Comparison of ENCODE assay signal across 36 cellular contexts in the genomic region with DNA sequence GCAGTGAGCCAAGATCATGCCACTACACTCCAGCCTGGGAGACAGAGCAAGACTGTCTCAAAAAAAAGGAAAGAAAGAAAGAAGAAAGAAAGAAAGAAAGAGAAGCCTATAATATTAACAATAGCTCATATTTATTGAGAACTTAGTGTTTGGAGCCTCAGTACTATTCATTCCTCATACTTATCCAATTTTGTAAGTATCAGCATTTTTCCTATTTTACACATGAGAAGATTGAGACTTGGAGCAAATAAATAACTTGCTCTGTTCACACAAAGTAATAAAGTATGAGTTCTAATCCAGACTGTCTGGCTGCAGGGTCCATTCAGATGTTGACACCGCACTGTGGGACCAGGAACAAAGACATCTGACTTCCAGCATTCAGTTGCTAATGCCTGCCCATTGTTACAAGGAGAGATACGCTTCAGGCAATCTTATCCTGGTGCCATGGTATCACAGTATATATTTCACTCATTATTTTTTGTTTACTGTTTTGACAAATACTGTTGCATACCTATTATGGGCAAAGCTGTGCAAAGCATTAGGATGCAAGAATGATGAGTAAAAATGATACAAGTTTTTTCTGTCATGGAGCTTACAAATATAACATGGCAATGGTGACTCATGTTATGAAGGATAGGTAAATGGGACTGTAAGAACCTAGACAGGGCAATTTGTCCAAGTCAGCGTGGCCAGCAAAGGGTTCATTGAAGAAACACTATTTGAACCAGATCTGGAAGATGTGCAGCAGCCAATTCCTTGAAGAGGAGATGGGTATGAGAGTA. TPM values are rescaled to one million over a fixed set of nuclear protein-coding genes. Genes with fewer than 3 reads are reported as not detected.
DNase-seq lines count a peak whose midpoint lies in the region; ATAC-seq, FAIRE-seq and TF ChIP-seq lines count a peak whose summit lies in the region.
"Had no signal": no experiment of that assay in that cellular context is flagged by ENCODE, and none has a peak within 500 bp of the region (broad histone marks: within the 10 kb centered on the region; RNA-seq: fewer than 3 reads in every experiment).

No MANE protein-coding gene starts in this region.

- H3K27ac ChIP-seq in HepG2 (ENCODE audit: extremely low read length, insufficient read depth, low read length) (no peak overlapping the region), right lobe of liver (no peak overlapping the region)
- H3K27ac ChIP-seq: C4-2B, esophagus squamous epithelium, heart left ventricle, parathyroid adenoma, PC-9, right atrium auricular region, SK-N-MC, testis had no signal

- no peak overlapping the region for H3K4me3 ChIP-seq in HepG2 (replicated peaks in 1 of 3; ENCODE audit: insufficient read depth in 1 of 3, low read depth in 2 of 3, low read length in 3 of 3)
- H3K4me3 ChIP-seq in right lobe of liver: no peak overlapping the region
- H3K4me3 ChIP-seq in NT2/D1 (ENCODE audit: insufficient read length, low read depth): no peak overlapping the region
- H3K4me3 ChIP-seq: esophagus squamous epithelium, heart left ventricle, PC-9, right atrium auricular region, SK-N-MC, testis had no signal

- H3K27me3 ChIP-seq in HepG2 (ENCODE audit: control insufficient read depth in 1 of 2, insufficient read depth in 2 of 2, low read length in 2 of 2): no peaks in the 10 kb centered on the region
- H3K27me3 ChIP-seq in right lobe of liver: no peaks in the 10 kb centered on the region
- H3K27me3 ChIP-seq in NT2/D1 (ENCODE audit: insufficient read depth, insufficient read length): no peaks in the 10 kb centered on the region
- H3K27me3 ChIP-seq: esophagus squamous epithelium, heart left ventricle, right atrium auricular region, testis had no signal

- no peaks in the 10 kb centered on the region for H4K20me1 ChIP-seq in HepG2 (ENCODE audit: insufficient read depth, low read length)

- in situ Hi-C loops in HepG2 (cut with HindIII; ENCODE audit: extremely low pct_ligation_motif_present, low pct_unique_long_range_greater_than_20kb): no loop called here

- H3K27ac Mint-ChIP-seq in activated T-helper 1 cell treated with anti-CD3 and anti-CD28 coated beads, Interleukin-12 subunit alpha, Interleukin-12 subunit beta, Interleukin-2, Interleukin-4 antibody, amounts not matched to agents 30 ng/mL and 10 ng/mL and 1 ng/mL, durations not matched to agents 14 hours and 24 hours and 36 hours: no peak overlapping the region
- H3K27ac Mint-ChIP-seq: activated CD8-positive, alpha-beta T cell treated with anti-CD3 and anti-CD28 coated beads for 36 hours; brain; HFFc6; stimulated activated naive CD8-positive, alpha-beta T cell treated with anti-CD3 and anti-CD28 coated beads, Interleukin-15, Interleukin-2, amounts not matched to agents 100 ng/mL and 50 ng/mL, for 24 hours had no signal

- H3K36me3 ChIP-seq in HepG2 (replicated peaks in 1 of 2; ENCODE audit: control insufficient read depth in 1 of 2, insufficient read depth in 2 of 2, low read length in 2 of 2) (no peaks in the 10 kb centered on the region), right lobe of liver (no peaks in the 10 kb centered on the region), NT2/D1 (ENCODE audit: insufficient read depth, insufficient read length, low read length) (no peaks in the 10 kb centered on the region)
- H3K36me3 ChIP-seq: esophagus squamous epithelium, heart left ventricle, right atrium auricular region had no signal

- CTCF ChIA-PET in HepG2 (lab: Yijun Ruan, JAX; ENCODE audit: low intra/inter-chr PET ratio, low total read pairs): no interaction called here

- 6% methylated on average over 3 of the region's 3 CpGs for WGBS in HepG2 (ENCODE audit: low lambda C conversion rate)
- 62% methylated on average over 3 of the region's 3 CpGs for WGBS in right lobe of liver (ENCODE audit: insufficient coverage, low coverage, low lambda C conversion rate, missing lambda C conversion rate)

- FAIRE-seq in HepG2 (lab: Jason Lieb, UNC): no peak

- no peaks in the 10 kb centered on the region for H3K9me3 ChIP-seq in HepG2 (ENCODE audit: low read length)
- no peaks in the 10 kb centered on the region for H3K9me3 ChIP-seq in right lobe of liver
- no peaks in the 10 kb centered on the region for H3K9me3 ChIP-seq in NT2/D1 (ENCODE audit: insufficient read depth, low read length)
- H3K9me3 ChIP-seq: esophagus squamous epithelium, heart left ventricle, right atrium auricular region, testis had no signal

- H2AFZ ChIP-seq in HepG2 (ENCODE audit: low read length): no peak overlapping the region
- H2AFZ ChIP-seq: parathyroid adenoma, PC-9 had no signal

- H3K9ac ChIP-seq in HepG2 (ENCODE audit: insufficient read depth, low read depth, low read length) (no peak overlapping the region), NT2/D1 (ENCODE audit: insufficient read length, low read depth) (no peak overlapping the region)
- H3K9ac ChIP-seq: parathyroid adenoma had no signal

- TF ChIP-seq EP300 in HepG2 (IDR thresholded peaks at IDR 0.05; ENCODE audit: low read depth in 2 of 2, low read length in 2 of 2): no peak
- TF ChIP-seq EP300 in HepG2 (CRISPR knock-in tag; IDR thresholded peaks at IDR 0.05; ENCODE audit: borderline replicate concordance): no peak

- no peaks in the 10 kb centered on the region for H3K36me3 Mint-ChIP-seq in activated T-helper 1 cell treated with anti-CD3 and anti-CD28 coated beads, Interleukin-12 subunit alpha, Interleukin-12 subunit beta, Interleukin-2, Interleukin-4 antibody, amounts not matched to agents 30 ng/mL and 10 ng/mL and 1 ng/mL, durations not matched to agents 14 hours and 24 hours and 36 hours (ENCODE audit: low read depth)
- H3K36me3 Mint-ChIP-seq: brain had no signal

- H3K4me3 Mint-ChIP-seq in activated T-helper 1 cell treated with anti-CD3 and anti-CD28 coated beads, Interleukin-12 subunit alpha, Interleukin-12 subunit beta, Interleukin-2, Interleukin-4 antibody, amounts not matched to agents 30 ng/mL and 10 ng/mL and 1 ng/mL, durations not matched to agents 14 hours and 24 hours and 36 hours: no peak overlapping the region
- H3K4me3 Mint-ChIP-seq: activated CD8-positive, alpha-beta T cell treated with anti-CD3 and anti-CD28 coated beads for 36 hours; brain; HFFc6; stimulated activated naive CD8-positive, alpha-beta T cell treated with anti-CD3 and anti-CD28 coated beads, Interleukin-15, Interleukin-2, amounts not matched to agents 100 ng/mL and 50 ng/mL, for 24 hours had no signal

- intact Hi-C loops in HepG2 (cut with micrococcal nuclease; ENCODE audit: unreplicated experiment) (no loop called here), right lobe of liver (cut with DNase I) (no loop called here), posterior cingulate gyrus (cut with DNase I) (no loop called here)
- intact Hi-C loops in activated T-helper 1 cell treated with anti-CD3 and anti-CD28 coated beads, Interleukin-12 subunit alpha, Interleukin-12 subunit beta, Interleukin-2, Interleukin-4 antibody, amounts not matched to agents 30 ng/mL and 10 ng/mL and 1 ng/mL, durations not matched to agents 14 hours and 24 hours and 36 hours (cut with micrococcal nuclease): no loop called here

- no peak for ATAC-seq in HepG2
- no peak for ATAC-seq in right lobe of liver
- ATAC-seq in HG02884 (IDR thresholded peaks at IDR 0.05; ENCODE audit: unreplicated experiment): peak; percentile 57
- ATAC-seq: activated CD8-positive, alpha-beta T cell treated with anti-CD3 and anti-CD28 coated beads for 36 hours; heart left ventricle had no signal

- TF ChIP-seq POLR2A in HepG2 (IDR thresholded peaks at IDR 0.05; ENCODE audit: insufficient read depth in 1 of 2, low read depth in 2 of 2, low read length in 2 of 2): no peak
- no peak for TF ChIP-seq POLR2A in right lobe of liver (IDR thresholded peaks at IDR 0.05)

- no peak overlapping the region for H3K4me2 ChIP-seq in HepG2 (ENCODE audit: low read depth, low read length)
- H3K4me2 ChIP-seq: PC-9 had no signal

- no peaks in the 10 kb centered on the region for H3K9me3 Mint-ChIP-seq in activated T-helper 1 cell treated with anti-CD3 and anti-CD28 coated beads, Interleukin-12 subunit alpha, Interleukin-12 subunit beta, Interleukin-2, Interleukin-4 antibody, amounts not matched to agents 30 ng/mL and 10 ng/mL and 1 ng/mL, durations not matched to agents 14 hours and 24 hours and 36 hours
- H3K9me3 Mint-ChIP-seq: activated CD8-positive, alpha-beta T cell treated with anti-CD3 and anti-CD28 coated beads for 36 hours; stimulated activated naive CD8-positive, alpha-beta T cell treated with anti-CD3 and anti-CD28 coated beads, Interleukin-15, Interleukin-2, amounts not matched to agents 100 ng/mL and 50 ng/mL, for 24 hours had no signal

- TF ChIP-seq RAD21 in HepG2 (CRISPR knock-in tag; IDR thresholded peaks at IDR 0.05): no peak

- H3K4me1 Mint-ChIP-seq in activated T-helper 1 cell treated with anti-CD3 and anti-CD28 coated beads, Interleukin-12 subunit alpha, Interleukin-12 subunit beta, Interleukin-2, Interleukin-4 antibody, amounts not matched to agents 30 ng/mL and 10 ng/mL and 1 ng/mL, durations not matched to agents 14 hours and 24 hours and 36 hours (ENCODE audit: low read depth): no peaks in the 10 kb centered on the region

- POLR2A ChIA-PET in HepG2 (lab: Yijun Ruan, JAX): no interaction called here

- TF ChIP-seq CTCF in HepG2 (CRISPR knock-in tag; IDR thresholded peaks at IDR 0.05) (no peak), right lobe of liver (IDR thresholded peaks at IDR 0.05) (no peak)

- no peaks in the 10 kb centered on the region for H3K79me2 ChIP-seq in HepG2 (ENCODE audit: insufficient read depth, low read length)
- H3K79me2 ChIP-seq: parathyroid adenoma had no signal

- DNase-seq in HepG2 (ENCODE audit: low spot score): no peak
- no peak for DNase-seq in right lobe of liver
- peak; percentile 15 for DNase-seq in NT2/D1 (ENCODE audit: low read depth, low spot score)
- no peak for DNase-seq in SW 1271 (lab: John Stamatoyannopoulos, UW)
- no peak for DNase-seq in NCI-H128 (lab: John Stamatoyannopoulos, UW; ENCODE audit: unreplicated experiment)
- DNase-seq in activated T-helper 1 cell treated with anti-CD3 and anti-CD28 coated beads, Interleukin-12 subunit alpha, Interleukin-12 subunit beta, Interleukin-2, Interleukin-4 antibody, amounts not matched to agents 30 ng/mL and 10 ng/mL and 1 ng/mL, durations not matched to agents 14 hours and 24 hours and 36 hours (ENCODE audit: low spot score): no peak
- no peak for DNase-seq in posterior cingulate gyrus
- DNase-seq: 8988T; activated CD4-positive, alpha-beta T cell treated with anti-CD3 and anti-CD28 coated beads for 1 hour; activated CD8-positive, alpha-beta memory T cell treated with anti-CD3 and anti-CD28 coated beads, Interleukin-2, amount 50 U/mL, for 48 hours; activated CD8-positive, alpha-beta T cell treated with anti-CD3 and anti-CD28 coated beads for 36 hours; activated naive CD4-positive, alpha-beta T cell treated with anti-CD3 and anti-CD28 coated beads, Interleukin-2, amount 50 U/mL, for 16 hours; Calu3; cerebellar nuclear complex; dermis blood vessel endothelial cell; DND-41; esophagus squamous epithelium; foreskin melanocyte; heart left ventricle; HFFc6; KG1; NCI-H1092 treated with DMSO at 0.1 percent for 48 hours; NCI-H2029; NCI-H2227 treated with DMSO at 0.1 percent for 48 hours; NCI-H69; PC-9; stimulated activated CD4-positive, alpha-beta T cell treated with anti-CD3 and anti-CD28 coated beads, Interleukin-2, amount 100 ng/mL, for 24 hours; T-helper 2 cell; testis had no signal

- BruUV-seq in HepG2 (replicated peaks; lab: Mats Ljungman, UMichigan): no TSS peak

- peaks cover 8% of the 10 kb centered on the region for H3K27me3 Mint-ChIP-seq in activated T-helper 1 cell treated with anti-CD3 and anti-CD28 coated beads, Interleukin-12 subunit alpha, Interleukin-12 subunit beta, Interleukin-2, Interleukin-4 antibody, amounts not matched to agents 30 ng/mL and 10 ng/mL and 1 ng/mL, durations not matched to agents 14 hours and 24 hours and 36 hours (ENCODE audit: insufficient read depth)
- H3K27me3 Mint-ChIP-seq: brain had no signal

- no peaks in the 10 kb centered on the region for H3K4me1 ChIP-seq in HepG2 (ENCODE audit: insufficient read depth, low read length)
- no peaks in the 10 kb centered on the region for H3K4me1 ChIP-seq in right lobe of liver
- H3K4me1 ChIP-seq in NT2/D1 (ENCODE audit: insufficient read depth, insufficient read length): no peaks in the 10 kb centered on the region
- H3K4me1 ChIP-seq: heart left ventricle, parathyroid adenoma, right atrium auricular region, testis had no signal

RNA-seq across cellular contexts. Expression of gene TMTC2, which starts 21.4 kb away (rescaled TPM):
- total RNA-seq in HepG2 (2016; rRNA removed; fragmentation: Illumina TruSeq; extraction: Trizol): 0.25 and 0.55 TPM in 2 replicates
- 0.91 and 1.2 TPM in 2 replicates for total RNA-seq in HepG2 (2016; cell fraction: cytosol; rRNA removed; fragmentation: Illumina TruSeq; extraction: Trizol; ENCODE audit: low read depth)
- 0.42 and 0.65 TPM in 2 replicates for total RNA-seq in HepG2 (2016; cell fraction: insoluble cytoplasmic fraction; rRNA removed; fragmentation: Illumina TruSeq; extraction: Trizol)
- 0.48 and 0.59 TPM in 2 replicates for total RNA-seq in HepG2 (2016; cell fraction: membrane; rRNA removed; fragmentation: Illumina TruSeq; extraction: Trizol)
- 1.6 and 1.8 TPM in 2 replicates for total RNA-seq in HepG2 (2016; cell fraction: nucleus; rRNA removed; fragmentation: Illumina TruSeq; extraction: Trizol)
- polyA plus RNA-seq in HepG2 (2011; rRNA removed): 0.63 and 0.76 TPM in 2 replicates
- 0.25 and 0.50 TPM in 2 replicates for polyA plus RNA-seq in HepG2 (2011; cell fraction: cytosol; rRNA removed)
- polyA plus RNA-seq in HepG2 (2011; cell fraction: nucleus; rRNA removed): 2.6 and 2.8 TPM in 2 replicates
- 0.28 and 0.37 TPM in 2 replicates for polyA plus RNA-seq in HepG2 (2012)
- polyA plus RNA-seq in HepG2 (2016; cell fraction: cytosol; fragmentation: Illumina TruSeq; extraction: Trizol; ENCODE audit: low read depth): 0.02 and 0.08 TPM in 2 replicates
- 0.17 and 0.21 TPM in 2 replicates for polyA plus RNA-seq in HepG2 (2016; cell fraction: insoluble cytoplasmic fraction; fragmentation: Illumina TruSeq; extraction: Trizol; ENCODE audit: low read depth)
- polyA plus RNA-seq in HepG2 (2016; cell fraction: membrane; fragmentation: Illumina TruSeq; extraction: Trizol; ENCODE audit: low read depth): 0.06 TPM in 1 of 2 replicates, not detected in the other
- polyA plus RNA-seq in HepG2 (2016; cell fraction: nucleus; fragmentation: Illumina TruSeq; extraction: Trizol; ENCODE audit: insufficient read depth, low read depth): 0.47 and 0.68 TPM in 2 replicates
- polyA minus RNA-seq in HepG2 (2011; rRNA and poly(A)+ RNA removed; ENCODE audit: low replicate concordance): 1.3 and 5.8 TPM in 2 replicates
- 0.62 and 0.69 TPM in 2 replicates for polyA minus RNA-seq in HepG2 (2011; cell fraction: cytosol; rRNA and poly(A)+ RNA removed)
- polyA minus RNA-seq in HepG2 (2011; cell fraction: nucleus; rRNA and poly(A)+ RNA removed): 2.1 and 2.8 TPM in 2 replicates
- 1 to 10 TPM in 2 of 6 experiments, under 1 TPM in 4; 0.74 to 1.9 (median 0.96) TPM for total RNA-seq in right lobe of liver
- total RNA-seq in activated T-helper 1 cell treated with anti-CD3 and anti-CD28 coated beads, Interleukin-12 subunit alpha, Interleukin-12 subunit beta, Interleukin-2, Interleukin-4 antibody, amounts not matched to agents 30 ng/mL and 10 ng/mL and 1 ng/mL, durations not matched to agents 14 hours and 24 hours and 36 hours: 2.6 and 3.0 TPM in 2 replicates
